In genomic region chr11:66686801-66687750, GRCh38 we compare ENCODE assay signal across 1 cellular context.
TF ChIP-seq lines count a peak whose summit lies in the region.

No MANE protein-coding gene starts in this region.

TF ChIP-seq in HCT116, 20 proteins besides CTCF, POLR2A, EP300 and RAD21 (continued from another document):
- no peak for TF ChIP-seq REST (IDR thresholded peaks at IDR 0.05; ENCODE audit: low read depth)
- TF ChIP-seq ATF3 (IDR thresholded peaks at IDR 0.05), result no peak
- TF ChIP-seq JUND (IDR thresholded peaks at IDR 0.05), result no peak
- no peak for TF ChIP-seq SIN3A (IDR thresholded peaks at IDR 0.05; ENCODE audit: low read depth)
- no peak for TF ChIP-seq FOSL1 (IDR thresholded peaks at IDR 0.05; ENCODE audit: low read depth)
- TF ChIP-seq CBX3 (IDR thresholded peaks at IDR 0.05; ENCODE audit: low read depth), result no peak
- no peak for TF ChIP-seq MAX (IDR thresholded peaks at IDR 0.05)
- no peak for TF ChIP-seq YY1 (IDR thresholded peaks at IDR 0.05; ENCODE audit: extremely low read depth, insufficient replicate concordance, low read depth, low read length)
- no peak for TF ChIP-seq ZNF274 (IDR thresholded peaks at IDR 0.05; ENCODE audit: low read depth, low read length)
- no peak for TF ChIP-seq POLR2AphosphoS5 (IDR thresholded peaks at IDR 0.05; ENCODE audit: low read depth, low read length)
- no peak for TF ChIP-seq ELF1 (IDR thresholded peaks at IDR 0.05; ENCODE audit: borderline replicate concordance, low read depth)
